ENCODE assay signal across 1 cellular context in genomic region chr2:237590272-237591020, GRCh38.
A peak's percentile ranks its signal among the peaks of the same experiment; 100 is the strongest.
TF ChIP-seq lines count a peak whose summit lies in the region.

TSS of gene RAB17 (minus strand) at chr2:237590734. CDS start at chr2:237586154, 4,580 bp downstream.

TF ChIP-seq in HepG2, 621 proteins besides CTCF, POLR2A, EP300 and RAD21 (continued from another document and continues in another):
- TF ChIP-seq ZMAT3 (CRISPR knock-in tag; conservative IDR thresholded peaks at IDR 0.05) (peak; percentile 98), ZNF792 (CRISPR knock-in tag; IDR thresholded peaks at IDR 0.05) (no peak; the same call in 1 of the 2 replicates), FOXK2 (IDR thresholded peaks at IDR 0.05) (peak; percentile 67; the same call in 1 of the 2 replicates), ZNF7 (CRISPR knock-in tag; IDR thresholded peaks at IDR 0.05) (peak; percentile 21; the same call in 1 of the 2 replicates), ZNF576 (CRISPR knock-in tag; IDR thresholded peaks at IDR 0.05) (peak; percentile 83; the same call in 1 of the 2 replicates), ZNF598 (CRISPR knock-in tag; IDR thresholded peaks at IDR 0.05; ENCODE audit: borderline replicate concordance) (peak; percentile 93; the same call in 1 of the 2 replicates), FOXJ3 (CRISPR knock-in tag; IDR thresholded peaks at IDR 0.05; ENCODE audit: borderline replicate concordance) (peak; percentile 52; the same call in 1 of the 2 replicates), PLSCR1 (CRISPR knock-in tag; IDR thresholded peaks at IDR 0.05; ENCODE audit: borderline replicate concordance) (no peak), ZNF737 (CRISPR knock-in tag; IDR thresholded peaks at IDR 0.05; ENCODE audit: borderline replicate concordance) (no peak), RARA (CRISPR knock-in tag; IDR thresholded peaks at IDR 0.05) (peak; percentile 94), NFKBIZ (CRISPR knock-in tag; IDR thresholded peaks at IDR 0.05) (no peak; the same call in none of the 2 replicates), SRF (IDR thresholded peaks at IDR 0.05; ENCODE audit: low read depth, low read length) (no peak), NPAS2 (CRISPR knock-in tag; IDR thresholded peaks at IDR 0.05; ENCODE audit: borderline replicate concordance) (no peak), GTF2F1 (IDR thresholded peaks at IDR 0.05; ENCODE audit: low read length) (no peak), ZBTB37 (CRISPR knock-in tag; IDR thresholded peaks at IDR 0.05) (no peak), HNF4A (CRISPR knock-in tag; IDR thresholded peaks at IDR 0.05) (peak; percentile 100), IRF2 (CRISPR knock-in tag; IDR thresholded peaks at IDR 0.05) (peak; percentile 88; the same call in 1 of the 2 replicates), ADNP (CRISPR knock-in tag; IDR thresholded peaks at IDR 0.05) (no peak; the same call in 1 of the 2 replicates), STAT5B (CRISPR knock-in tag; IDR thresholded peaks at IDR 0.05) (no peak), ZNF232 (CRISPR knock-in tag; IDR thresholded peaks at IDR 0.05; ENCODE audit: borderline replicate concordance) (0 out of 2 replicates have a peak, but pooled peaks have one; percentile 81), ZNF766 (CRISPR knock-in tag; IDR thresholded peaks at IDR 0.05; ENCODE audit: borderline replicate concordance) (peak; percentile 87), MTF2 (CRISPR knock-in tag; IDR thresholded peaks at IDR 0.05; ENCODE audit: borderline replicate concordance) (peak; percentile 62; the same call in 1 of the 2 replicates), ZNF773 (CRISPR knock-in tag; IDR thresholded peaks at IDR 0.05; ENCODE audit: borderline replicate concordance) (0 out of 2 replicates have a peak, but pooled peaks have one; percentile 3), ZBTB40 (IDR thresholded peaks at IDR 0.05) (no peak), ZBTB40 (CRISPR knock-in tag; IDR thresholded peaks at IDR 0.05) (peak; percentile 85), GRHL1 (CRISPR knock-in tag; conservative IDR thresholded peaks at IDR 0.05) (no peak), NR0B2 (CRISPR knock-in tag; IDR thresholded peaks at IDR 0.05) (no peak), ZNF878 (CRISPR knock-in tag; IDR thresholded peaks at IDR 0.05) (peak; percentile 62; the same call in 1 of the 2 replicates), DBP (CRISPR knock-in tag; IDR thresholded peaks at IDR 0.05; ENCODE audit: not compliant biosample characterization) (no peak), NKX3-1 (CRISPR knock-in tag; IDR thresholded peaks at IDR 0.05) (peak; percentile 84; the same call in 1 of the 2 replicates), RXRA (CRISPR knock-in tag; IDR thresholded peaks at IDR 0.05) (peak; percentile 98), TAF1 (CRISPR knock-in tag; IDR thresholded peaks at IDR 0.05) (no peak; the same call in 1 of the 2 replicates), KDM4B (CRISPR knock-in tag; IDR thresholded peaks at IDR 0.05) (peak; percentile 96), STAG1 (CRISPR knock-in tag; IDR thresholded peaks at IDR 0.05) (peak; percentile 12; the same call in 1 of the 2 replicates), CBX5 (CRISPR knock-in tag; IDR thresholded peaks at IDR 0.05; ENCODE audit: borderline replicate concordance) (peak; percentile 84; the same call in 1 of the 2 replicates), ARID3A (IDR thresholded peaks at IDR 0.05; ENCODE audit: low read depth, low read length) (no peak), RFXANK (CRISPR knock-in tag; IDR thresholded peaks at IDR 0.05) (no peak), ZHX1 (CRISPR knock-in tag; IDR thresholded peaks at IDR 0.05; ENCODE audit: low read depth) (peak; percentile 74; the same call in 1 of the 2 replicates)
